Comparison of ENCODE assay signal across 35 cellular contexts in genomic region chr13:68264692-68265091, GRCh38.
DNase-seq lines count a peak whose midpoint lies in the region; ATAC-seq and TF ChIP-seq lines count a peak whose summit lies in the region.
"Had no signal": no experiment of that assay in that cellular context is flagged by ENCODE, and none has a peak within 500 bp of the region (broad histone marks: within the 10 kb centered on the region; RNA-seq: fewer than 3 reads in every experiment).

No MANE protein-coding gene starts in this region.

- no peak overlapping the region for H3K27ac ChIP-seq in ACC112 (ENCODE audit: low read depth, low read length)
- H3K27ac ChIP-seq in Karpas-422 (ENCODE audit: low read length), result no peak overlapping the region
- no peak overlapping the region for H3K27ac ChIP-seq in SU-DHL-6 (ENCODE audit: low read depth, low read length)
- no peak overlapping the region for H3K27ac ChIP-seq in neural progenitor cell
- H3K27ac ChIP-seq: 22Rv1; A549; BLaER1; BLaER1 treated with 17β-estradiol and CSF1 and Interleukin-3, amounts not matched to agents 10 nM and 100 nM; C4-2B had no signal

- H3K9me3 Mint-ChIP-seq in neural progenitor cell, result peaks cover 2% of the 10 kb centered on the region
- H3K9me3 Mint-ChIP-seq: CD8-positive, alpha-beta T cell had no signal

- DNase-seq in HEK293T (ENCODE audit: extremely low spot score) (no peak), Karpas-422 (no peak), erythroblast (lab: John Stamatoyannopoulos, UW) (no peak), neural progenitor cell (ENCODE audit: low spot score) (no peak)
- DNase-seq: 8988T; ACHN; AML-193; BE2C; C1 segment of cervical spinal cord; Caco-2; Calu3; CD4-positive, alpha-beta memory T cell; CD4-positive, alpha-beta T cell; CD4-positive, CD25-positive, alpha-beta regulatory T cell; CD8-positive, alpha-beta memory T cell; CD8-positive, alpha-beta T cell; COR-L47; DMS 273 treated with DMSO at 0.1 percent for 48 hours; DMS153; DMS53; DMS79; DMS79 treated with DMSO at 0.1 percent for 48 hours; DND-41; EL had no signal

- H3K4me3 Mint-ChIP-seq in neural progenitor cell, result no peak overlapping the region
- H3K4me3 Mint-ChIP-seq: B cell; CD14-positive monocyte; CD4-positive, alpha-beta memory T cell; CD4-positive, alpha-beta T cell; CD4-positive, CD25-positive, alpha-beta regulatory T cell; CD8-positive, alpha-beta memory T cell; CD8-positive, alpha-beta T cell had no signal

- H3K36me3 ChIP-seq in ACC112 (ENCODE audit: insufficient read depth, low read length) (no peaks in the 10 kb centered on the region), Karpas-422 (ENCODE audit: insufficient read depth, low read length) (no peaks in the 10 kb centered on the region), SU-DHL-6 (ENCODE audit: low read length) (no peaks in the 10 kb centered on the region), neural progenitor cell (no peaks in the 10 kb centered on the region)
- H3K36me3 ChIP-seq: BE2C; BLaER1; BLaER1 treated with 17β-estradiol and CSF1 and Interleukin-3, amounts not matched to agents 10 nM and 100 nM had no signal

- TF ChIP-seq CTCF in SU-DHL-6 (IDR thresholded peaks at IDR 0.05; ENCODE audit: insufficient read depth, low read length, poor library complexity, severe bottlenecking) (no peak), neural progenitor cell (IDR thresholded peaks at IDR 0.05) (no peak)

- H3K9me3 ChIP-seq in Karpas-422 (ENCODE audit: low read length) (no peaks in the 10 kb centered on the region), SU-DHL-6 (ENCODE audit: insufficient read depth, low read length) (no peaks in the 10 kb centered on the region), neural progenitor cell (ENCODE audit: low read depth) (no peaks in the 10 kb centered on the region)
- H3K9me3 ChIP-seq: A549; BE2C; BLaER1; BLaER1 treated with 17β-estradiol and CSF1 and Interleukin-3, amounts not matched to agents 10 nM and 100 nM; Caco-2 had no signal

- CTCF ChIA-PET in HEK293T (lab: Yijun Ruan, JAX), result no interaction called here

- no peaks in the 10 kb centered on the region for H3F3A ChIP-seq in SU-DHL-6 (ENCODE audit: insufficient read depth)
- H3F3A ChIP-seq in neural progenitor cell (ENCODE audit: low read depth), result no peaks in the 10 kb centered on the region

- no peak for TF ChIP-seq POLR2A in erythroblast (IDR thresholded peaks at IDR 0.05; ENCODE audit: low read length)

- H4K20me1 ChIP-seq in Karpas-422 (ENCODE audit: insufficient read depth, low read depth, low read length), result no peaks in the 10 kb centered on the region
- H4K20me1 ChIP-seq in SU-DHL-6 (ENCODE audit: low read depth, low read length), result no peaks in the 10 kb centered on the region
- H4K20me1 ChIP-seq in neural progenitor cell (ENCODE audit: low read depth), result no peaks in the 10 kb centered on the region
- H4K20me1 ChIP-seq: BLaER1; BLaER1 treated with 17β-estradiol and CSF1 and Interleukin-3, amounts not matched to agents 10 nM and 100 nM had no signal

- H3K9me2 ChIP-seq in Karpas-422 (replicated peaks; ENCODE audit: insufficient read depth, low read length), result no peaks in the 10 kb centered on the region
- no peaks in the 10 kb centered on the region for H3K9me2 ChIP-seq in SU-DHL-6 (replicated peaks; ENCODE audit: insufficient read depth, low read length)

- no peak for ATAC-seq in GM21717 (IDR thresholded peaks at IDR 0.05; ENCODE audit: unreplicated experiment)
- no peak for ATAC-seq in GM19397 (IDR thresholded peaks at IDR 0.05; ENCODE audit: unreplicated experiment)
- ATAC-seq: A549; CD8-positive, alpha-beta T cell had no signal

- POLR2A ChIA-PET in HEK293T (lab: Yijun Ruan, JAX), result no interaction called here

- H2AFZ ChIP-seq in ACC112 (ENCODE audit: low read length, unreplicated experiment) (no peak overlapping the region), Karpas-422 (ENCODE audit: low read length) (peak overlapping the region; percentile 67; the same call in 1 of the 2 replicates), SU-DHL-6 (ENCODE audit: low read depth, low read length, severe bottlenecking) (peak overlapping the region; percentile 14), neural progenitor cell (replicated peaks) (no peak overlapping the region)

- H3K9ac ChIP-seq in Karpas-422 (ENCODE audit: low read length), result no peak overlapping the region
- no peak overlapping the region for H3K9ac ChIP-seq in SU-DHL-6 (ENCODE audit: low read length)
- no peak overlapping the region for H3K9ac ChIP-seq in neural progenitor cell
- H3K9ac ChIP-seq: BLaER1; BLaER1 treated with 17β-estradiol and CSF1 and Interleukin-3, amounts not matched to agents 10 nM and 100 nM had no signal

- H3K4me1 ChIP-seq in ACC112 (ENCODE audit: control insufficient read depth, insufficient read depth, low read length, unreplicated experiment) (no peaks in the 10 kb centered on the region), Karpas-422 (ENCODE audit: low read length) (no peaks in the 10 kb centered on the region), neural progenitor cell (no peaks in the 10 kb centered on the region)
- H3K4me1 ChIP-seq: A549; BE2C; BLaER1; BLaER1 treated with 17β-estradiol and CSF1 and Interleukin-3, amounts not matched to agents 10 nM and 100 nM; Caco-2 had no signal

- no peaks in the 10 kb centered on the region for H3K36me3 Mint-ChIP-seq in neural progenitor cell
- H3K36me3 Mint-ChIP-seq: CD14-positive monocyte; CD4-positive, alpha-beta memory T cell; CD4-positive, CD25-positive, alpha-beta regulatory T cell; CD8-positive, alpha-beta memory T cell; CD8-positive, alpha-beta T cell had no signal

- peak overlapping the region; percentile 21; the same call in 1 of the 2 replicates for H3K4me3 ChIP-seq in ACC112 (ENCODE audit: low read depth, low read length)
- no peak overlapping the region for H3K4me3 ChIP-seq in Karpas-422 (ENCODE audit: low read length)
- no peak overlapping the region for H3K4me3 ChIP-seq in SU-DHL-6 (ENCODE audit: insufficient read depth, low read length, poor library complexity, severe bottlenecking)
- no peak overlapping the region for H3K4me3 ChIP-seq in neural progenitor cell
- H3K4me3 ChIP-seq: A549; BLaER1; BLaER1 treated with 17β-estradiol and CSF1 and Interleukin-3, amounts not matched to agents 10 nM and 100 nM had no signal

- H3K4me2 ChIP-seq in Karpas-422 (ENCODE audit: low read depth, low read length, poor library complexity, severe bottlenecking) (no peak overlapping the region), SU-DHL-6 (ENCODE audit: low read depth, low read length, poor library complexity, severe bottlenecking) (no peak overlapping the region), neural progenitor cell (no peak overlapping the region)
- H3K4me2 ChIP-seq: A549; BLaER1; BLaER1 treated with 17β-estradiol and CSF1 and Interleukin-3, amounts not matched to agents 10 nM and 100 nM had no signal

- no peaks in the 10 kb centered on the region for H3K27me3 Mint-ChIP-seq in neural progenitor cell (ENCODE audit: insufficient read depth, low read depth)
- H3K27me3 Mint-ChIP-seq: B cell; CD4-positive, alpha-beta memory T cell; CD4-positive, alpha-beta T cell; CD4-positive, CD25-positive, alpha-beta regulatory T cell; CD8-positive, alpha-beta memory T cell had no signal

- H3K4me1 Mint-ChIP-seq in neural progenitor cell, result no peaks in the 10 kb centered on the region
- H3K4me1 Mint-ChIP-seq: B cell; CD14-positive monocyte; CD4-positive, alpha-beta memory T cell; CD4-positive, CD25-positive, alpha-beta regulatory T cell; CD8-positive, alpha-beta memory T cell had no signal

- H3K27me3 ChIP-seq in ACC112 (ENCODE audit: insufficient read depth, low read length) (no peaks in the 10 kb centered on the region), Karpas-422 (ENCODE audit: low read length) (no peaks in the 10 kb centered on the region), SU-DHL-6 (ENCODE audit: low read length) (no peaks in the 10 kb centered on the region), neural progenitor cell (no peaks in the 10 kb centered on the region)
- H3K27me3 ChIP-seq: BE2C; BLaER1; BLaER1 treated with 17β-estradiol and CSF1 and Interleukin-3, amounts not matched to agents 10 nM and 100 nM had no signal

- H3K27ac Mint-ChIP-seq in neural progenitor cell, result no peak overlapping the region
- H3K27ac Mint-ChIP-seq: B cell; CD14-positive monocyte; CD4-positive, alpha-beta memory T cell; CD4-positive, alpha-beta T cell; CD4-positive, CD25-positive, alpha-beta regulatory T cell; CD8-positive, alpha-beta memory T cell; CD8-positive, alpha-beta T cell had no signal

- H3K79me2 ChIP-seq in ACC112 (ENCODE audit: control insufficient read depth, insufficient read depth, low read length, unreplicated experiment), result no peaks in the 10 kb centered on the region
- H3K79me2 ChIP-seq in Karpas-422 (ENCODE audit: low read length), result no peaks in the 10 kb centered on the region
- no peaks in the 10 kb centered on the region for H3K79me2 ChIP-seq in SU-DHL-6 (ENCODE audit: insufficient read depth, low read length)
- no peaks in the 10 kb centered on the region for H3K79me2 ChIP-seq in neural progenitor cell (ENCODE audit: low read depth)

TF ChIP-seq in HEK293T, 16 proteins besides CTCF, POLR2A, EP300 and RAD21:
- TF ChIP-seq ARNT (IDR thresholded peaks at IDR 0.05) (0 out of 2 replicates have a peak, but pooled peaks have one; percentile 19), CTBP1 (IDR thresholded peaks at IDR 0.05; ENCODE audit: borderline replicate concordance) (0 out of 2 replicates have a peak, but pooled peaks have one; percentile 25), ZNF384 (IDR thresholded peaks at IDR 0.05) (no peak), SUZ12 (IDR thresholded peaks at IDR 0.05) (no peak), FOXK2 (IDR thresholded peaks at IDR 0.05) (no peak), BHLHE40 (IDR thresholded peaks at IDR 0.05; ENCODE audit: borderline replicate concordance) (no peak)
- TF ChIP-seq, protein P1, sequence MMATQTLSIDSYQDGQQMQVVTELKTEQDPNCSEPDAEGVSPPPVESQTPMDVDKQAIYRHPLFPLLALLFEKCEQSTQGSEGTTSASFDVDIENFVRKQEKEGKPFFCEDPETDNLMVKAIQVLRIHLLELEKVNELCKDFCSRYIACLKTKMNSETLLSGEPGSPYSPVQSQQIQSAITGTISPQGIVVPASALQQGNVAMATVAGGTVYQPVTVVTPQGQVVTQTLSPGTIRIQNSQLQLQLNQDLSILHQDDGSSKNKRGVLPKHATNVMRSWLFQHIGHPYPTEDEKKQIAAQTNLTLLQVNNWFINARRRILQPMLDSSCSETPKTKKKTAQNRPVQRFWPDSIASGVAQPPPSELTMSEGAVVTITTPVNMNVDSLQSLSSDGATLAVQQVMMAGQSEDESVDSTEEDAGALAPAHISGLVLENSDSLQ (IDR thresholded peaks at IDR 0.05), result peak; percentile 93
TF ChIP-seq in HEK293T: peak in this region for 3.

Comparison
In these comparisons a context has a peak if more than half of its experiments do, and no peak if none do; other contexts are left out.
1. H2AFZ ChIP-seq: peak in Karpas-422 (single experiment) and SU-DHL-6 (single experiment); none in ACC112 (single experiment) and neural progenitor cell (single experiment).